Comparison of ENCODE assay signal across 21 cellular contexts in genomic region chr4:42785817-42786216, GRCh38.
"Had no signal": no experiment of that assay in that cellular context is flagged by ENCODE, and none has a peak within 500 bp of the region (broad histone marks: within the 10 kb centered on the region; RNA-seq: fewer than 3 reads in every experiment).

No MANE protein-coding gene starts in this region.

- H3K4me3 Mint-ChIP-seq: activated CD4-positive, alpha-beta memory T cell treated with anti-CD3 and anti-CD28 coated beads for 36 hours; activated naive CD4-positive, alpha-beta T cell treated with anti-CD3 and anti-CD28 coated beads, Interleukin-2, amount 10 ng/mL, durations not matched to agents 7 days and 5 days; activated naive CD8-positive, alpha-beta T cell; activated naive CD8-positive, alpha-beta T cell treated with anti-CD3 and anti-CD28 coated beads, Interleukin-2, amount 50 U/mL, for 24 hours; activated T-cell treated with anti-CD3 and anti-CD28 coated beads, Interleukin-2, amount 50 U/mL, for 4 hours; activated T-helper 1 cell treated with anti-CD3 and anti-CD28 coated beads, Interleukin-12 subunit alpha, Interleukin-12 subunit beta, Interleukin-2, Interleukin-4 antibody, amounts not matched to agents 30 ng/mL and 10 ng/mL and 1 ng/mL, durations not matched to agents 14 hours and 24 hours and 36 hours; brain; IgD-negative memory B cell had no signal

- ATAC-seq: activated CD4-positive, CD25-positive, alpha-beta regulatory T cell treated with anti-CD3 and anti-CD28 coated beads, Interleukin-2, amount 50 U/mL, for 24 hours; activated naive CD8-positive, alpha-beta T cell treated with anti-CD3 and anti-CD28 coated beads, Interleukin-2, amount 50 U/mL, for 24 hours; activated T-cell treated with anti-CD3 and anti-CD28 coated beads, Interleukin-2, amount 50 U/mL, for 4 hours had no signal

- H3K36me3 Mint-ChIP-seq: activated CD4-positive, alpha-beta memory T cell treated with anti-CD3 and anti-CD28 coated beads for 36 hours; activated naive CD4-positive, alpha-beta T cell treated with anti-CD3 and anti-CD28 coated beads, Interleukin-2, amount 10 ng/mL, durations not matched to agents 7 days and 5 days; brain had no signal

- H3K4me1 Mint-ChIP-seq: activated naive CD4-positive, alpha-beta T cell treated with anti-CD3 and anti-CD28 coated beads, Interleukin-2, amount 10 ng/mL, durations not matched to agents 7 days and 5 days; IgD-negative memory B cell had no signal

- H3K9me3 Mint-ChIP-seq: activated naive CD4-positive, alpha-beta T cell treated with anti-CD3 and anti-CD28 coated beads, Interleukin-2, amount 10 ng/mL, durations not matched to agents 7 days and 5 days; activated T-helper 1 cell treated with anti-CD3 and anti-CD28 coated beads, Interleukin-12 subunit alpha, Interleukin-12 subunit beta, Interleukin-2, Interleukin-4 antibody, amounts not matched to agents 30 ng/mL and 10 ng/mL and 1 ng/mL, durations not matched to agents 14 hours and 24 hours and 36 hours had no signal

- H3K27me3 Mint-ChIP-seq: activated naive CD4-positive, alpha-beta T cell treated with anti-CD3 and anti-CD28 coated beads, Interleukin-2, amount 10 ng/mL, durations not matched to agents 7 days and 5 days; activated naive CD8-positive, alpha-beta T cell; brain had no signal

- DNase-seq: activated CD4-positive, alpha-beta memory T cell treated with anti-CD3 and anti-CD28 coated beads for 36 hours; activated CD4-positive, alpha-beta T cell treated with anti-CD3 and anti-CD28 coated beads for 4 hours; activated CD4-positive, alpha-beta T cell treated with anti-CD3 and anti-CD28 coated beads, Interleukin-2, amount 50 U/mL, for 1 hour; activated CD8-positive, alpha-beta memory T cell treated with anti-CD3 and anti-CD28 coated beads, Interleukin-2, amount 50 U/mL, for 4 hours; activated naive CD4-positive, alpha-beta T cell treated with anti-CD3 and anti-CD28 coated beads, Interleukin-2, amount 10 ng/mL, durations not matched to agents 7 days and 5 days; activated naive CD8-positive, alpha-beta T cell treated with anti-CD3 and anti-CD28 coated beads, Interleukin-2, amount 50 U/mL, for 24 hours; activated T-cell treated with anti-CD3 and anti-CD28 coated beads for 4 hours; activated T-cell treated with anti-CD3 and anti-CD28 coated beads, Interleukin-2, amount 50 U/mL, for 4 hours; Karpas-422; KBM-7; NCI-H1105; NCI-H1417 treated with DMSO at 0.1 percent for 48 hours; NCI-H2227 treated with DMSO at 0.1 percent for 48 hours; NCI-H69; Right ventricle myocardium superior; T1000 had no signal

- H3K27ac Mint-ChIP-seq: activated CD4-positive, alpha-beta memory T cell treated with anti-CD3 and anti-CD28 coated beads for 36 hours; activated naive CD4-positive, alpha-beta T cell treated with anti-CD3 and anti-CD28 coated beads, Interleukin-2, amount 10 ng/mL, durations not matched to agents 7 days and 5 days; activated naive CD8-positive, alpha-beta T cell; activated naive CD8-positive, alpha-beta T cell treated with anti-CD3 and anti-CD28 coated beads, Interleukin-2, amount 50 U/mL, for 24 hours; activated T-helper 1 cell treated with anti-CD3 and anti-CD28 coated beads, Interleukin-12 subunit alpha, Interleukin-12 subunit beta, Interleukin-2, Interleukin-4 antibody, amounts not matched to agents 30 ng/mL and 10 ng/mL and 1 ng/mL, durations not matched to agents 14 hours and 24 hours and 36 hours; IgD-negative memory B cell had no signal
